10 cellular contexts compared by ENCODE assay signal in the genomic region with DNA sequence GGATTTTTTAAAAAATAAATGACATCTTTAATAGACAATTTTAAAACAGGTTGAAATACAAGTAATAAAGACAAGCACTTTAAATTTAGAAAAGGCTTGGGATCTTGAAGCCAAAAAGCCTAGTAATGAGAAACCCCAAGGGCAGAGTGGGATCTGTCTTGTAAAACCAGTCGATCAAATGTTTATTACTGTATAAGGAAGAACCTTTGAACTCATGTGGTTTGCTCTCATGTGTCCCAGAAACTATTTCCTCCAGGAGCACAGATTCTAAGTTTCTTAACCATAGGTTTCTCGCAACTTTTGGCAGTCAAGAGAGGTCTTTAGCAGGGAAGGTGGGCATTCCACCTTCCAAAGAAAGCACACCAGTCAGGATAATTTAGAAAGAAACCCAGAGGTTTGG.
"Had no signal": no experiment of that assay in that cellular context is flagged by ENCODE, and none has a peak within 500 bp of the region (broad histone marks: within the 10 kb centered on the region; RNA-seq: fewer than 3 reads in every experiment).

No MANE protein-coding gene starts in this region.

- H3K36me3 ChIP-seq: tibial artery had no signal

- H3K36me3 Mint-ChIP-seq: activated CD4-positive, alpha-beta memory T cell treated with anti-CD3 and anti-CD28 coated beads for 36 hours; naive thymus-derived CD4-positive, alpha-beta T cell had no signal

- H2AFZ ChIP-seq: hepatocyte had no signal

- H3K4me3 ChIP-seq: hepatocyte, tibial artery had no signal

- H3K4me1 Mint-ChIP-seq: naive thymus-derived CD4-positive, alpha-beta T cell had no signal

- H3K27me3 Mint-ChIP-seq: activated CD4-positive, alpha-beta memory T cell treated with anti-CD3 and anti-CD28 coated beads for 36 hours had no signal

- H3K27ac Mint-ChIP-seq: activated CD4-positive, alpha-beta memory T cell treated with anti-CD3 and anti-CD28 coated beads for 36 hours; activated naive CD4-positive, alpha-beta T cell treated with anti-CD3 and anti-CD28 coated beads, Interleukin-2, amount 50 U/mL, for 72 hours; naive thymus-derived CD4-positive, alpha-beta T cell had no signal

- H3K9me3 ChIP-seq: tibial artery had no signal

- DNase-seq: activated CD4-positive, alpha-beta memory T cell treated with anti-CD3 and anti-CD28 coated beads for 36 hours; activated CD4-positive, alpha-beta T cell treated with anti-CD3 and anti-CD28 coated beads for 1 hour; activated effector memory CD4-positive, alpha-beta T cell treated with anti-CD3 and anti-CD28 coated beads, Interleukin-2, amount 50 U/mL, for 16 hours; activated T-cell treated with anti-CD3 and anti-CD28 coated beads, Interleukin-2, amount 50 U/mL, for 4 hours; amniotic stem cell; kidney glomerular epithelial cell; naive thymus-derived CD4-positive, alpha-beta T cell; tibial artery had no signal

- H3K27ac ChIP-seq: tibial artery had no signal

- H3K4me2 ChIP-seq: hepatocyte had no signal

- H3K4me3 Mint-ChIP-seq: activated CD4-positive, alpha-beta memory T cell treated with anti-CD3 and anti-CD28 coated beads for 36 hours; activated T-cell treated with anti-CD3 and anti-CD28 coated beads, Interleukin-2, amount 50 U/mL, for 4 hours; naive thymus-derived CD4-positive, alpha-beta T cell had no signal

- H3K27me3 ChIP-seq: hepatocyte, tibial artery had no signal

- ATAC-seq: activated naive CD4-positive, alpha-beta T cell treated with anti-CD3 and anti-CD28 coated beads, Interleukin-2, amount 50 U/mL, for 72 hours; activated T-cell treated with anti-CD3 and anti-CD28 coated beads, Interleukin-2, amount 50 U/mL, for 4 hours; naive thymus-derived CD4-positive, alpha-beta T cell had no signal

- H3K79me2 ChIP-seq: hepatocyte had no signal
